In the genomic region with DNA sequence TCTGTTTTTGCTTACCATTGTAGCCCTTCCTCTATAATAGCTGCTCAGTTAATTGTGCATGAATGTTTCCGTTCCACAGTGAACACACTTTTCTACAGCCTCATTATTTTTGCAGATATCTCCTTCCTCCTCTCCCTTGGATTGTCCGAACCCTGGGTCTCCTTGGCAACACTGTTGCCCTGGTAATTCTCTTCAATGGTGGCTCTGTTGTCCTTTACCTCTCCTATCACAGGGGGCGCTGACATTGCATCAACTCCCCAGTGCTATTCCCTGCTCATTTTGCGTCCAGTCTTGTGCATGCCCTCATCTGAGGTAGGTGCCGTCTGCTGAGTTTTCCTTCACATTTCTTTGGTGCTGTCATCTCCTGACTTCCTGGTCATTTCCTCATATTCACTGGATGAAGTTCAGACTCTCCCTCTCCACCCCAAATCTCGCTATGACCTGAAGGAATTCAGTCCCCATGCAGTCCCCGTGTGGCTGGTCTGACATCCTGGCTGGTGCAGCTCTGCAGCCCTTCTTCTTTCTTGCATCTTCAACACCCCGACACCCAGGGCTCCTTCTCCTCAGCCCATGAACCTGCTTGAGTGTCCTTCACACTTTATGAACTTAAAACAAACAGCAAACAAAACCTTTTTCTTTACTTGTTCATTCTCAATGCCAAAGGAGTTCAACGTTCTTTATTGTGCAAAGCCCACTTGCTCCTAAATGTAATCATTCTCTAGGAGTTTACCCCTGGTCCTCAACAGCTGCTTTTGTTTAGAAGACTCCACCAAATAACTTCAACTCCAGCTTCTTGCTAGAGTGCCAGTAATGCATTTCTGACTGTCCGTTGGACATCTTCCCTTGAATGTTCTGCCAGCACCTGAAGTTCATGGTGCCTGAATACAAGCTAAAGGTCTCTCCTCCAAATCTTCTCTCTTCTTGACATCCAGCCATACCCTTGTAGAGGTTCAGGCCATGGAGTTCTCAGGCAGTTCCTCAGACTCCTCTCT, we compare ENCODE assay signal across 17 cellular contexts. TPM values are rescaled to one million over a fixed set of nuclear protein-coding genes. Genes with fewer than 3 reads are reported as not detected.
A peak's percentile ranks its signal among the peaks of the same experiment; 100 is the strongest.
DNase-seq lines count a peak whose midpoint lies in the region; ATAC-seq and TF ChIP-seq lines count a peak whose summit lies in the region.
"Had no signal": no experiment of that assay in that cellular context is flagged by ENCODE, and none has a peak within 500 bp of the region (broad histone marks: within the 10 kb centered on the region; RNA-seq: fewer than 3 reads in every experiment).

No MANE protein-coding gene starts in this region.

- BruUV-seq in Panc1 (replicated peaks; lab: Mats Ljungman, UMichigan): no TSS peak

- CTCF ChIA-PET in Panc1 (lab: Charles Lee): no interaction called here

- TF ChIP-seq POLR2A in uterus (IDR thresholded peaks at IDR 0.05): no peak

- H3K27ac ChIP-seq in heart right ventricle (peak overlapping the region in 6 of 10 donors; percentile 14 to 77 (median 58)), Panc1 (ENCODE audit: low read length) (no peak overlapping the region; the same call in 1 of the 2 replicates), uterus (peak overlapping the region; percentile 4 to 80)
- H3K27ac ChIP-seq: parathyroid adenoma, upper lobe of right lung, VCaP had no signal

- peaks cover 0 to 98% (median 76%) of the 10 kb centered on the region in 9 donors for H3K4me1 ChIP-seq in heart right ventricle
- peaks cover 37% of the 10 kb centered on the region for H3K4me1 ChIP-seq in Panc1 (ENCODE audit: control insufficient read depth, insufficient read depth, low read length)
- H3K4me1 ChIP-seq in uterus: peaks cover 0 to 18% of the 10 kb centered on the region in 2 donors

- DNase-seq in heart right ventricle: no peak
- DNase-seq in Right ventricle myocardium superior: no peak
- no peak for DNase-seq in Panc1 (ENCODE audit: low read depth, low spot score)
- peak; percentile 52 for DNase-seq in iPS-NIHi11 (ENCODE audit: low spot score)
- no peak for DNase-seq in uterus
- DNase-seq in dedifferentiated amniotic fluid mesenchymal stem cell (ENCODE audit: extremely low spot score): no peak
- no peak for DNase-seq in activated T-cell treated with anti-CD3 and anti-CD28 coated beads, Interleukin-2, amount 50 U/mL, for 24 hours
- DNase-seq: activated effector memory CD4-positive, alpha-beta T cell treated with Interleukin-2 at 50 U/mL for 16 hours; amygdala; NCI-H1930; upper lobe of right lung had no signal

- peaks cover 32% of the 10 kb centered on the region for H3K4me1 Mint-ChIP-seq in activated T-cell treated with anti-CD3 and anti-CD28 coated beads, Interleukin-2, amount 50 U/mL, for 24 hours (ENCODE audit: low read depth)

- no peak overlapping the region for H3K27ac Mint-ChIP-seq in activated T-cell treated with anti-CD3 and anti-CD28 coated beads, Interleukin-2, amount 50 U/mL, for 24 hours
- H3K27ac Mint-ChIP-seq: stimulated activated memory B cell treated with anti-CD40 and anti-IgM and Interleukin-4, amounts not matched to agents 10 μg/mL and 1 μg/mL and 100 μg/mL, for 72 hours had no signal

- TF ChIP-seq CTCF in heart right ventricle (IDR thresholded peaks at IDR 0.05): no peak
- TF ChIP-seq CTCF in Panc1 (IDR thresholded peaks at IDR 0.05): peak; percentile 23; the same call in 1 of the 2 replicates
- no peak for TF ChIP-seq CTCF in uterus (IDR thresholded peaks at IDR 0.05)

- H3K4me3 ChIP-seq in heart right ventricle (no peak overlapping the region), Panc1 (ENCODE audit: low read depth in 2 of 2, low read length in 2 of 2) (no peak overlapping the region), uterus (no peak overlapping the region)
- H3K4me3 ChIP-seq: coronary artery, smooth muscle cell, upper lobe of right lung had no signal

- intact Hi-C loops in heart right ventricle (cut with DNase I) (loop anchor here in 2 of 10 donors (5.0 to 10.0 kb wide), 2 partner anchors 33 to 46 kb away; no protein-coding TSS in a partner anchor), Right ventricle myocardium superior (cut with DNase I) (no loop called here), Panc1 (cut with micrococcal nuclease; ENCODE audit: unreplicated experiment) (no loop called here), uterus (cut with DNase I; ENCODE audit: low total_unique reads) (no loop called here)

- H3K27me3 Mint-ChIP-seq in activated T-cell treated with anti-CD3 and anti-CD28 coated beads, Interleukin-2, amount 50 U/mL, for 24 hours: no peaks in the 10 kb centered on the region
- H3K27me3 Mint-ChIP-seq: stimulated activated memory B cell treated with anti-CD40 and anti-IgM and Interleukin-4, amounts not matched to agents 10 μg/mL and 1 μg/mL and 100 μg/mL, for 72 hours had no signal

- H3K36me3 ChIP-seq in heart right ventricle (no peaks in the 10 kb centered on the region), Panc1 (ENCODE audit: control insufficient read depth, insufficient read depth, low read length) (no peaks in the 10 kb centered on the region), uterus (no peaks in the 10 kb centered on the region)
- H3K36me3 ChIP-seq: upper lobe of right lung had no signal

- in situ Hi-C loops in Panc1 (cut with HindIII; ENCODE audit: low pct_unique_long_range_greater_than_20kb, low sequenced_read_pairs): no loop called here

- no peaks in the 10 kb centered on the region for H3K9me3 ChIP-seq in heart right ventricle
- no peaks in the 10 kb centered on the region for H3K9me3 ChIP-seq in Panc1 (ENCODE audit: control insufficient read depth, insufficient read depth, low read depth, low read length)
- H3K9me3 ChIP-seq in uterus: no peaks in the 10 kb centered on the region
- H3K9me3 ChIP-seq: upper lobe of right lung had no signal

- 74 to 78% methylated on average over 10 of the region's 10 CpGs for WGBS in heart right ventricle, 2 donors

- no peak overlapping the region for H3K4me3 Mint-ChIP-seq in activated T-cell treated with anti-CD3 and anti-CD28 coated beads, Interleukin-2, amount 50 U/mL, for 24 hours
- H3K4me3 Mint-ChIP-seq: stimulated activated memory B cell treated with anti-CD40 and anti-IgM and Interleukin-4, amounts not matched to agents 10 μg/mL and 1 μg/mL and 100 μg/mL, for 72 hours had no signal

- H3K36me3 Mint-ChIP-seq in activated T-cell treated with anti-CD3 and anti-CD28 coated beads, Interleukin-2, amount 50 U/mL, for 24 hours (ENCODE audit: low read depth): no peaks in the 10 kb centered on the region

- H3K27me3 ChIP-seq in heart right ventricle (no peaks in the 10 kb centered on the region), Panc1 (ENCODE audit: control insufficient read depth, insufficient read depth, low read length) (no peaks in the 10 kb centered on the region), uterus (no peaks in the 10 kb centered on the region)
- H3K27me3 ChIP-seq: upper lobe of right lung had no signal

- POLR2A ChIA-PET in Panc1 (lab: Charles Lee): no interaction called here

- peak in 1 of 8 donors; percentile 23 for ATAC-seq in heart right ventricle
- no peak for ATAC-seq in Right ventricle myocardium superior (ENCODE audit: poor library complexity)
- no peak; the same call in 1 of the 2 replicates for ATAC-seq in Panc1
- no peak for ATAC-seq in GM18502 (IDR thresholded peaks at IDR 0.05; ENCODE audit: poor library complexity, unreplicated experiment)
- ATAC-seq: stimulated activated memory B cell treated with anti-CD40 and anti-IgM and Interleukin-4, amounts not matched to agents 10 μg/mL and 1 μg/mL and 100 μg/mL, for 72 hours; upper lobe of right lung had no signal

- H3K9me3 Mint-ChIP-seq in activated T-cell treated with anti-CD3 and anti-CD28 coated beads, Interleukin-2, amount 50 U/mL, for 24 hours: no peaks in the 10 kb centered on the region
- H3K9me3 Mint-ChIP-seq: stimulated activated memory B cell treated with anti-CD40 and anti-IgM and Interleukin-4, amounts not matched to agents 10 μg/mL and 1 μg/mL and 100 μg/mL, for 72 hours had no signal

RNA-seq across cellular contexts. Expression of a gene that starts 21.3 kb away (rescaled TPM):
- total RNA-seq in heart right ventricle: 10 to 100 TPM; 50.9 to 96.3 (median 72.6) TPM
- polyA plus RNA-seq in heart right ventricle: 10 to 100 TPM in 1 of 2 donors, 1 to 10 TPM in 1; 6.5 to 10.4 TPM
- 70.0 TPM for total RNA-seq in Right ventricle myocardium superior
- total RNA-seq in Panc1 (2021; ENCODE audit: unreplicated experiment): 59.9 TPM
- 9.2 TPM for polyA plus RNA-seq in Panc1 (2012; ENCODE audit: insufficient read length)
- 100 to 1,000 TPM in 1 of 4 donors, 10 to 100 TPM in 3; 78.2 to 145 (median 90.1) TPM for total RNA-seq in uterus
